Comparison of ENCODE assay signal across 8 cellular contexts in the genomic region with DNA sequence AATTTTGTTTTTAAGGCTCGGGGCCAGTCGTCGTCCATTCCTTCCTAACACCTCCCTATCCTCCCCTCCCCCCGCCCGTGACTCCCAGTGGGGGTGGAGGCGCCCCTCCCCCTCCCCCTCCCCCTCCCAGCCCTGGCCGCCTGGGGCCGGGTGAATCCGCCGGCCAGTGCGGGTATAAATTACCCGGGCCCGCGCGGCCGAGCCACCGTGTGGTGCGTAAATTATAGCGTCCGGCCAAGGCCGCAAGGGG. TPM values are rescaled to one million over a fixed set of nuclear protein-coding genes. Genes with fewer than 3 reads are reported as not detected.
DNase-seq lines count a peak whose midpoint lies in the region; ATAC-seq and TF ChIP-seq lines count a peak whose summit lies in the region.

No MANE protein-coding gene starts in this region.

- H4K20me1 ChIP-seq in mammary epithelial cell (ENCODE audit: insufficient read depth, low read length): no peaks in the 10 kb centered on the region

- peak overlapping the region; percentile 74 for H2AFZ ChIP-seq in ACC112 (ENCODE audit: low read length, unreplicated experiment)
- H2AFZ ChIP-seq in mammary epithelial cell (ENCODE audit: low read depth, low read length): peak overlapping the region; percentile 71
- no peak overlapping the region for H2AFZ ChIP-seq in mesenchymal stem cell (ENCODE audit: low read depth, low read length)

- intact Hi-C loops in mammary epithelial cell (cut with micrococcal nuclease): loop anchor here (1.0 to 5.0 kb wide), 4 partner anchors 104 to 496 kb away; partner anchors contain the start of gene C16orf74

- ATAC-seq in HG02884 (IDR thresholded peaks at IDR 0.05; ENCODE audit: unreplicated experiment) (no peak), foreskin keratinocyte (no peak)

- H3K18ac ChIP-seq in mesenchymal stem cell (ENCODE audit: low read depth in 1 of 2, low read length in 2 of 2): peak overlapping the region; percentile 85 to 91

- H3K79me1 ChIP-seq in mesenchymal stem cell (replicated peaks; ENCODE audit: low read length, poor library complexity, severe bottlenecking): peaks cover 34% of the 10 kb centered on the region

- H3K79me2 ChIP-seq in ACC112 (ENCODE audit: control insufficient read depth, insufficient read depth, low read length, unreplicated experiment) (no peaks in the 10 kb centered on the region), mammary epithelial cell (ENCODE audit: insufficient read depth, low read length) (no peaks in the 10 kb centered on the region)

- H3K27ac ChIP-seq in ACC112 (ENCODE audit: low read depth, low read length) (peak overlapping the region; percentile 88), KOPT-K1 (ENCODE audit: low read depth, low read length, poor library complexity, severe bottlenecking) (peak overlapping the region; percentile 91), mammary epithelial cell (ENCODE audit: insufficient read depth, low read depth, low read length) (peak overlapping the region; percentile 68), mesenchymal stem cell (ENCODE audit: low read length, poor library complexity, severe bottlenecking) (no peak overlapping the region), foreskin keratinocyte (no peak overlapping the region)

- CTCF ChIA-PET in mammary epithelial cell (lab: Charles Lee; ENCODE audit: low non-redundant PET): interaction anchor here (0.7 to 0.9 kb wide), 2 partner anchors 38 to 195 kb away, joined by 4 read pairs; no protein-coding TSS in a partner anchor

- H4K8ac ChIP-seq in mesenchymal stem cell (ENCODE audit: low read length): peak overlapping the region; percentile 94

- H3K36me3 ChIP-seq in ACC112 (ENCODE audit: insufficient read depth, low read length): no peaks in the 10 kb centered on the region
- no peaks in the 10 kb centered on the region for H3K36me3 ChIP-seq in KOPT-K1 (ENCODE audit: insufficient read depth, low read length)
- no peaks in the 10 kb centered on the region for H3K36me3 ChIP-seq in mammary epithelial cell (ENCODE audit: insufficient read depth, low read length)
- H3K36me3 ChIP-seq in mesenchymal stem cell (ENCODE audit: control insufficient read depth in 1 of 2, insufficient read depth in 2 of 2, low read depth in 1 of 2, low read length in 2 of 2): peaks cover 0 to 13% of the 10 kb centered on the region in 2 experiments

- H4K91ac ChIP-seq in mesenchymal stem cell (ENCODE audit: low read length): peak overlapping the region; percentile 96

- H2BK12ac ChIP-seq in mesenchymal stem cell (ENCODE audit: low read length in 2 of 2): peak overlapping the region; percentile 44 to 93

- peaks cover 16% of the 10 kb centered on the region for H3K4me1 ChIP-seq in ACC112 (ENCODE audit: control insufficient read depth, insufficient read depth, low read length, unreplicated experiment)
- peaks cover 47% of the 10 kb centered on the region for H3K4me1 ChIP-seq in mammary epithelial cell (ENCODE audit: insufficient read depth, low read length)
- peaks cover 62% of the 10 kb centered on the region for H3K4me1 ChIP-seq in mesenchymal stem cell (ENCODE audit: control insufficient read depth, insufficient read depth, low read depth, low read length)
- peaks cover 7% of the 10 kb centered on the region for H3K4me1 ChIP-seq in foreskin keratinocyte

- TF ChIP-seq CTCF in mammary epithelial cell (conservative IDR thresholded peaks at IDR 0.05 in 1 of 2, IDR thresholded peaks at IDR 0.05 in 1 of 2; ENCODE audit: extremely low read depth in 1 of 2, insufficient read depth in 1 of 2, low read depth in 1 of 2, low read length in 2 of 2) (no peak), foreskin keratinocyte (conservative IDR thresholded peaks at IDR 0.05) (no peak)

- peak overlapping the region; percentile 95 for H2BK120ac ChIP-seq in mesenchymal stem cell (ENCODE audit: low read depth, low read length)

- DNase-seq in mammary epithelial cell (no peak), mesenchymal stem cell (peak; percentile 46), epidermal melanocyte (ENCODE audit: insufficient read length, low spot score) (no peak), foreskin keratinocyte (no peak)
- no peak for DNase-seq in activated CD4-positive, CD25-positive, alpha-beta regulatory T cell (lab: John Stamatoyannopoulos, UW)

- peak overlapping the region; percentile 92 for H3K4me3 ChIP-seq in ACC112 (ENCODE audit: low read depth, low read length)
- peak overlapping the region; percentile 26 to 57 (median 55) for H3K4me3 ChIP-seq in mammary epithelial cell (replicated peaks in 1 of 3; ENCODE audit: insufficient read depth in 1 of 3, low read depth in 2 of 3, low read length in 3 of 3)
- peak overlapping the region; percentile 59 to 69 for H3K4me3 ChIP-seq in mesenchymal stem cell (ENCODE audit: insufficient read depth in 1 of 2, low read depth in 1 of 2, low read length in 2 of 2)

- peak overlapping the region; percentile 97 for H3K4me2 ChIP-seq in mammary epithelial cell (ENCODE audit: insufficient read depth, low read depth, low read length)
- H3K4me2 ChIP-seq in mesenchymal stem cell (ENCODE audit: low read length, poor library complexity, severe bottlenecking): peak overlapping the region; percentile 97

- H3K27me3 ChIP-seq in ACC112 (ENCODE audit: insufficient read depth, low read length): no peaks in the 10 kb centered on the region
- no peaks in the 10 kb centered on the region for H3K27me3 ChIP-seq in mammary epithelial cell (ENCODE audit: insufficient read depth, low read length)
- no peaks in the 10 kb centered on the region for H3K27me3 ChIP-seq in mesenchymal stem cell (ENCODE audit: control insufficient read depth in 1 of 2, insufficient read depth in 1 of 2, low read length in 2 of 2)
- peaks cover 11% of the 10 kb centered on the region for H3K27me3 ChIP-seq in foreskin keratinocyte

- no peaks in the 10 kb centered on the region for H3K9me3 ChIP-seq in KOPT-K1 (ENCODE audit: insufficient read depth, low read length, poor library complexity, severe bottlenecking)
- no peaks in the 10 kb centered on the region for H3K9me3 ChIP-seq in mammary epithelial cell (replicated peaks; ENCODE audit: insufficient read depth, low read length)
- no peaks in the 10 kb centered on the region for H3K9me3 ChIP-seq in mesenchymal stem cell (ENCODE audit: control insufficient read depth, low read length)

- H3K9ac ChIP-seq in mammary epithelial cell (ENCODE audit: insufficient read depth, low read length): no peak overlapping the region
- H3K9ac ChIP-seq in mesenchymal stem cell (ENCODE audit: low read length): peak overlapping the region; percentile 85

- H3K4ac ChIP-seq in mesenchymal stem cell (ENCODE audit: low read depth in 1 of 2, low read length in 2 of 2): peak overlapping the region; percentile 77 to 87

- BruUV-seq in mammary epithelial cell (replicated peaks; lab: Mats Ljungman, UMichigan): no TSS peak

- dilution Hi-C loops in mammary epithelial cell (cut with HindIII; ENCODE audit: low sequenced_read_pairs): no loop called here

- H3K23ac ChIP-seq in mesenchymal stem cell (ENCODE audit: low read length in 2 of 2): no peak overlapping the region

- peak overlapping the region in 1 of 2 experiments; percentile 70 for H3K14ac ChIP-seq in mesenchymal stem cell (ENCODE audit: low read length in 2 of 2)

- WGBS in mammary epithelial cell (ENCODE audit: low coverage, missing lambda C conversion rate): 2% methylated on average over 13 of the region's 21 CpGs
- 0% methylated on average over 17 of the region's 21 CpGs for WGBS in mesenchymal stem cell

- no peak overlapping the region for H2BK5ac ChIP-seq in mesenchymal stem cell (ENCODE audit: low read depth, low read length, poor library complexity, severe bottlenecking)

- H2AK5ac ChIP-seq in mesenchymal stem cell (ENCODE audit: low read length, severe bottlenecking): no peak overlapping the region

- in situ Hi-C loops in mammary epithelial cell (cut with MboI; ENCODE audit: low sequenced_read_pairs in 2 of 2): loop anchor here (25.0 kb wide), 3 partner anchors 299 to 474 kb away; no protein-coding TSS in a partner anchor

- peak overlapping the region; percentile 26 for H2BK15ac ChIP-seq in mesenchymal stem cell (ENCODE audit: low read depth, poor library complexity, severe bottlenecking)

RNA-seq across cellular contexts. Expression of gene GSE1, which starts 2.0 kb away (rescaled TPM):
- total RNA-seq in mammary epithelial cell: 10 to 100 TPM; 19.3 to 24.3 TPM
- polyA plus RNA-seq in mammary epithelial cell: 5.2 TPM
- 8.5 TPM for polyA minus RNA-seq in mammary epithelial cell
- 39.2 TPM for polyA plus RNA-seq in mesenchymal stem cell (2013, experiment 1 of 2)
- polyA plus RNA-seq in mesenchymal stem cell (2013, experiment 2 of 2): 38.5 TPM
- 5.9 and 8.2 TPM in 2 replicates for total RNA-seq in foreskin keratinocyte
- polyA plus RNA-seq in foreskin keratinocyte: 1.9 and 2.1 TPM in 2 replicates

Comparison
In these comparisons a context has a peak if more than half of its experiments do, and no peak if none do; other contexts are left out.
1. H3K27ac ChIP-seq: peak in ACC112 (single experiment), KOPT-K1 (single experiment) and mammary epithelial cell (single experiment); none in mesenchymal stem cell (single experiment) and foreskin keratinocyte (single experiment).
2. Peak in every context shown above with its lines, with median percentiles within 50 percentile points of each other: H3K4me3 ChIP-seq.